20 cellular contexts compared by ENCODE assay signal in the genomic region with DNA sequence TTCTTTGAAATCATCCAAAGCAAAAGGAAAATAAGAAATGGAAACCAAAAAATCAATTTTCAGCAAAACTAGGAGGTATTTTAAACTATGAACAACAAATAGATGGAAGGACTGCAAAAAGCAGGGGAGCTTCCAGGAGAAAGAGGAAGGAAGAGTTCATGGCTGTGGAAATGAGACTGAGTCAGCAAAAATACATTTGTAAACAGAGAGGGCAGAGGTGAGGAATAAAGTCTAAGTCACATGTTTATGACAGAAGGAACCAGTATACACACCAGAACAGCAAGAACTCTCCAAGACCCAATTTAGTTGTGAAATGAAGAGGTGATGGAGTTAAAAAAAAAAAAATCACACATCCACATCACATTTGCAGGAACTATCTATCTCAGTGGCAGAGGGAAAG.
DNase-seq lines count a peak whose midpoint lies in the region; ATAC-seq and TF ChIP-seq lines count a peak whose summit lies in the region.
"Had no signal": no experiment of that assay in that cellular context is flagged by ENCODE, and none has a peak within 500 bp of the region (broad histone marks: within the 10 kb centered on the region; RNA-seq: fewer than 3 reads in every experiment).

No MANE protein-coding gene starts in this region.

- DNase-seq in Right ventricle myocardium superior (no peak), cardiac septum (ENCODE audit: low spot score) (no peak), OCI-M1 (lab: John Stamatoyannopoulos, UW) (peak; percentile 51), left cardiac atrium (no peak), spleen (no peak), mucosa of gallbladder (ENCODE audit: low spot score) (no peak), OCI-LY7 (ENCODE audit: low spot score) (no peak)
- no peak for DNase-seq in activated CD8-positive, alpha-beta memory T cell treated with anti-CD3 and anti-CD28 coated beads, Interleukin-2, amount 50 U/mL, for 48 hours
- DNase-seq: activated CD4-positive, alpha-beta T cell treated with anti-CD3 and anti-CD28 coated beads, Interleukin-2, amount 10 ng/mL, durations not matched to agents 7 days and 5 days; activated effector memory CD4-positive, alpha-beta T cell treated with anti-CD3 and anti-CD28 coated beads, Interleukin-2, amount 50 U/mL, for 16 hours; DMS153; foreskin melanocyte; kidney; NCI-H187 treated with DMSO at 0.1 percent for 48 hours; NCI-H2227 treated with DMSO at 0.1 percent for 48 hours had no signal

- TF ChIP-seq POLR2A in spleen (IDR thresholded peaks at IDR 0.05), result no peak

- H3K4me2 ChIP-seq in OCI-LY7 (ENCODE audit: low read length), result no peak overlapping the region
- H3K4me2 ChIP-seq: BLaER1 had no signal

- peak overlapping the region in 5 of 8 donors; percentile 7 to 78 (median 41) for H3K27ac ChIP-seq in spleen
- no peak overlapping the region for H3K27ac ChIP-seq in OCI-LY7 (ENCODE audit: low read depth, low read length, poor library complexity, severe bottlenecking)
- H3K27ac ChIP-seq: BLaER1, parathyroid adenoma had no signal

- no peaks in the 10 kb centered on the region for H3K9me2 ChIP-seq in OCI-LY7 (ENCODE audit: insufficient read depth, low read length)

- BruUV-seq in OCI-LY7 (replicated peaks; lab: Mats Ljungman, UMichigan), result no TSS peak

- no peaks in the 10 kb centered on the region for H3K79me2 ChIP-seq in OCI-LY7 (ENCODE audit: insufficient read depth, low read depth, low read length)
- H3K79me2 ChIP-seq: parathyroid adenoma had no signal

- H3K4me1 ChIP-seq in spleen, result peaks cover 0 to 19% (median 0%) of the 10 kb centered on the region in 6 donors
- H3K4me1 ChIP-seq in OCI-LY7 (ENCODE audit: insufficient read depth, low read length, poor library complexity, severe bottlenecking), result no peaks in the 10 kb centered on the region
- H3K4me1 ChIP-seq: BLaER1, breast epithelium, parathyroid adenoma had no signal

- H2AFZ ChIP-seq in OCI-LY7 (ENCODE audit: low read length), result no peak overlapping the region
- H2AFZ ChIP-seq: parathyroid adenoma had no signal

- CTCF ChIA-PET in OCI-LY7 (lab: Charles Lee; ENCODE audit: unreplicated experiment), result no interaction called here

- TF ChIP-seq CTCF in spleen (IDR thresholded peaks at IDR 0.05 in 8 of 11, conservative IDR thresholded peaks at IDR 0.05 in 3 of 11) (no peak), OCI-LY7 (conservative IDR thresholded peaks at IDR 0.05; ENCODE audit: low read length) (no peak)

- intact Hi-C loops in Right ventricle myocardium superior (cut with DNase I) (no loop called here), cardiac septum (cut with DNase I) (no loop called here), left cardiac atrium (cut with DNase I) (no loop called here), spleen (cut with DNase I; ENCODE audit: low total_unique reads) (no loop called here), OCI-LY7 (cut with micrococcal nuclease; ENCODE audit: unreplicated experiment) (no loop called here)

- H3K9me3 ChIP-seq in spleen, result no peaks in the 10 kb centered on the region
- H3K9me3 ChIP-seq in OCI-LY7 (ENCODE audit: low read length), result no peaks in the 10 kb centered on the region
- H3K9me3 ChIP-seq: breast epithelium had no signal

- ATAC-seq in Right ventricle myocardium superior (ENCODE audit: poor library complexity), result peak; percentile 62
- peak; percentile 23 to 65 for ATAC-seq in left cardiac atrium
- ATAC-seq: natural killer cell treated with Interleukin-12 subunit alpha and Interleukin-12 subunit beta and Interleukin-15 and Interleukin-18, amount 100 ng/mL, for 72 hours; stimulated activated memory B cell treated with anti-CD40 and anti-IgM and Interleukin-4, amounts not matched to agents 10 μg/mL and 1 μg/mL and 100 μg/mL, for 72 hours had no signal

- H4K20me1 ChIP-seq in OCI-LY7 (ENCODE audit: insufficient read depth, low read length), result no peaks in the 10 kb centered on the region
- H4K20me1 ChIP-seq: BLaER1 had no signal

- H3K4me3 ChIP-seq in spleen, result peak overlapping the region in 1 of 8 donors; percentile 7
- no peak overlapping the region for H3K4me3 ChIP-seq in OCI-LY7 (ENCODE audit: low read depth, low read length, poor library complexity, severe bottlenecking)
- H3K4me3 ChIP-seq: BLaER1, breast epithelium had no signal

- H3K36me3 ChIP-seq in spleen (peaks cover 0 to 29% (median 2%) of the 10 kb centered on the region in 6 donors), OCI-LY7 (ENCODE audit: insufficient read depth, low read length) (peaks cover 21% of the 10 kb centered on the region)
- H3K36me3 ChIP-seq: breast epithelium had no signal

- H3K27me3 ChIP-seq in spleen (replicated peaks in 1 of 7), result no peaks in the 10 kb centered on the region
- H3K27me3 ChIP-seq: BLaER1, breast epithelium had no signal

- POLR2A ChIA-PET in OCI-LY7 (lab: Charles Lee), result interaction anchor here (0.7 to 0.8 kb wide), 3 partner anchors 11 to 566 kb away, joined by 3 read pairs; no protein-coding TSS in a partner anchor
